In the genomic region with DNA sequence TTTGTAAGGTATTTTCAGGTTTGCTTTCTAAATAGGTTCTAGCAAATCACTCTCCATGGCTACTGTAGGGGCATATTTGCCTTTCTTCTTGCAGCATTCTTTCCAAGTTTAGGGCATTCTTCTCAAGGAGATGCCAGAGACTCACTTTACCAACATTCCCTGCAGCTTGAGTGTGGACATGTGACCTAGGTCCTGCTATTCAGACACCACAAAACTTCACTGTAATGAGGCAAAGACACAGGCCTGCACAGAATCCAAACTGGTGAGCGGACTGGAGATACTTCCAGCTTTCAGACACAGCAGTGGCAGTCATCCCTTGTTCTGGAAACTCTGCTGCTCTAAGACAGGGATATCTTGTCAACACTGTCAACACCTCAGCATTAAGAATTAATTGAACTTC, we compare ENCODE assay signal across 20 cellular contexts.
"Had no signal": no experiment of that assay in that cellular context is flagged by ENCODE, and none has a peak within 500 bp of the region (broad histone marks: within the 10 kb centered on the region; RNA-seq: fewer than 3 reads in every experiment).

No MANE protein-coding gene starts in this region.

- ATAC-seq: activated CD4-positive, alpha-beta T cell treated with anti-CD3 and anti-CD28 coated beads for 36 hours; activated CD8-positive, alpha-beta T cell treated with anti-CD3 and anti-CD28 coated beads for 36 hours; activated T-cell treated with anti-CD3 and anti-CD28 coated beads, Interleukin-2, amount 50 U/mL, for 72 hours had no signal

- H3K4me1 ChIP-seq: adrenal gland had no signal

- H3K4me2 ChIP-seq: PC-9 had no signal

- H3K4me3 ChIP-seq: adrenal gland, PC-9 had no signal

- H3K27me3 ChIP-seq: adrenal gland had no signal

- H3K27ac ChIP-seq: adrenal gland, PC-9 had no signal

- DNase-seq: activated CD4-positive, alpha-beta T cell treated with anti-CD3 and anti-CD28 coated beads for 36 hours; activated CD4-positive, CD25-positive, alpha-beta regulatory T cell; activated CD8-positive, alpha-beta memory T cell treated with anti-CD3 and anti-CD28 coated beads, Interleukin-2, amount 50 U/mL, for 4 hours; activated CD8-positive, alpha-beta T cell treated with anti-CD3 and anti-CD28 coated beads for 36 hours; activated gamma-delta T cell treated with Interleukin-2 at 50 U/mL for 16 hours; activated naive CD4-positive, alpha-beta T cell treated with anti-CD3 and anti-CD28 coated beads, Interleukin-2, amount 10 ng/mL, durations not matched to agents 7 days and 5 days; activated naive CD8-positive, alpha-beta T cell treated with anti-CD3 and anti-CD28 coated beads for 36 hours; activated T-cell treated with anti-CD3 and anti-CD28 coated beads, Interleukin-2, amount 50 U/mL, for 72 hours; adrenal gland; anterior cingulate cortex; Kasumi-1; NCI-H146; NCI-H187 treated with DMSO at 0.1 percent for 48 hours; NCI-H2081 treated with DMSO at 0.1 percent for 48 hours; NCI-H446; NCI-H524; PC-9; SHP77 treated with DMSO at 0.1 percent for 48 hours; T-helper 2 cell; T1000 had no signal

- H3K36me3 ChIP-seq: adrenal gland had no signal

- H3K9me3 ChIP-seq: adrenal gland had no signal

- H2AFZ ChIP-seq: PC-9 had no signal
